9 cellular contexts compared by ENCODE assay signal in the genomic region with DNA sequence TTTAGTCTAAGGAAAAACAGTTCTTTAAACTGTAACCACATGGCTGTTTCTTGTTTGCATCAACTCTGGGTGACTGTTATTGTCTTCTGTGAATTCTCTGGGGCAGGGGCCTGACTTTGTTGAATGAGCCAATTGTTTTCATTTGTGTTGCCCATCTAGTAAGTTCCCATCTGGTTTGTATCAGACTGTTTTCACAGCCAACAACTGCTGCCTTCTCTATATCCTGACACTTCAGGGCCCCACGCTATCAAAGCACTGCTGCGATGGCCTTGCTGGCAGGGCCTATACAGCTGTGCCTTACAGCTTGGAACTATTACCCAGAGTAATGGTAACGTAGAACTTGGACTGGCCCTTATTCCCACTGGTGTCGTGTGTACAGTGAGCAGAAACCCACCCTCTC.
DNase-seq lines count a peak whose midpoint lies in the region; TF ChIP-seq lines count a peak whose summit lies in the region.
"Had no signal": no experiment of that assay in that cellular context is flagged by ENCODE, and none has a peak within 500 bp of the region (broad histone marks: within the 10 kb centered on the region; RNA-seq: fewer than 3 reads in every experiment).

No MANE protein-coding gene starts in this region.

- peaks cover 23% of the 10 kb centered on the region for H3K9me3 Mint-ChIP-seq in mesothelial cell of epicardium

- H3K27ac ChIP-seq in transverse colon, result peak overlapping the region; percentile 6 to 46 (median 32)

- no peak overlapping the region for H3K4me3 ChIP-seq in transverse colon

- in situ Hi-C loops in transverse colon (cut with MboI; ENCODE audit: low pct_ligation_motif_present in 1 of 4, low pct_unique_long_range_greater_than_20kb in 1 of 4, low sequenced_read_pairs in 3 of 4), result no loop called here

- peak overlapping the region; percentile 92 for H3K27ac Mint-ChIP-seq in mesothelial cell of epicardium

- H3K36me3 Mint-ChIP-seq in mesothelial cell of epicardium, result peaks cover 16% of the 10 kb centered on the region

- WGBS in transverse colon (ENCODE audit: low coverage in 1 of 2), 2 donors, result 34 to 58% methylated on average over 3 to 4 of the region's 4 CpGs

- no peaks in the 10 kb centered on the region for H3K27me3 Mint-ChIP-seq in mesothelial cell of epicardium (ENCODE audit: low read depth)

- no peak overlapping the region for H3K4me3 Mint-ChIP-seq in mesothelial cell of epicardium

- H3K27me3 ChIP-seq in transverse colon, result no peaks in the 10 kb centered on the region

- no peak for TF ChIP-seq EP300 in transverse colon (IDR thresholded peaks at IDR 0.05; ENCODE audit: low read depth)

- intact Hi-C loops in transverse colon (cut with DNase I; ENCODE audit: low total_unique reads), result no loop called here

- peaks cover 0 to 6% of the 10 kb centered on the region in 2 donors for H3K9me3 ChIP-seq in transverse colon

- TF ChIP-seq CTCF in mesothelial cell of epicardium (IDR thresholded peaks at IDR 0.05; ENCODE audit: unreplicated experiment) (no peak), transverse colon (IDR thresholded peaks at IDR 0.05) (no peak)

- H3K36me3 ChIP-seq in transverse colon, result no peaks in the 10 kb centered on the region

- TF ChIP-seq POLR2A in transverse colon (IDR thresholded peaks at IDR 0.05), result no peak

- peak; percentile 24 for DNase-seq in NCI-H2171 treated with DMSO at 0.1 percent for 48 hours (lab: John Stamatoyannopoulos, UW)
- DNase-seq in NCI-H2171 (lab: John Stamatoyannopoulos, UW), result no peak
- DNase-seq in fibroblast of gingiva (ENCODE audit: low read depth), result peak; percentile 3
- DNase-seq in mesothelial cell of epicardium (ENCODE audit: low spot score in 2 of 2, unreplicated experiment in 2 of 2), result no peak
- DNase-seq in transverse colon, result no peak
- no peak for DNase-seq in mucosa of gallbladder (ENCODE audit: low spot score)
- DNase-seq in NCI-H2029 (lab: John Stamatoyannopoulos, UW), result no peak
- DNase-seq in NK-92 (lab: John Stamatoyannopoulos, UW; ENCODE audit: unreplicated experiment), result no peak
- DNase-seq: stimulated activated CD4-positive, alpha-beta T cell treated with anti-CD3 and anti-CD28 coated beads, Interleukin-12 subunit alpha, Interleukin-12 subunit beta, amount 100 ng/mL, for 4 hours had no signal

- H3K4me1 Mint-ChIP-seq in mesothelial cell of epicardium, result peaks cover 27% of the 10 kb centered on the region

- peaks cover 0 to 10% (median 5%) of the 10 kb centered on the region in 4 donors for H3K4me1 ChIP-seq in transverse colon

Comparison
In these comparisons a context has a peak if more than half of its experiments do, and no peak if none do; other contexts are left out.
1. DNase-seq: peak in NCI-H2171 treated with DMSO at 0.1 percent for 48 hours (single experiment) and fibroblast of gingiva (single experiment); none in NCI-H2171 (single experiment), mesothelial cell of epicardium (0 of 2), transverse colon (single experiment), mucosa of gallbladder (single experiment), NCI-H2029 (single experiment) and NK-92 (single experiment).